ENCODE assay signal across 13 cellular contexts in the genomic region with DNA sequence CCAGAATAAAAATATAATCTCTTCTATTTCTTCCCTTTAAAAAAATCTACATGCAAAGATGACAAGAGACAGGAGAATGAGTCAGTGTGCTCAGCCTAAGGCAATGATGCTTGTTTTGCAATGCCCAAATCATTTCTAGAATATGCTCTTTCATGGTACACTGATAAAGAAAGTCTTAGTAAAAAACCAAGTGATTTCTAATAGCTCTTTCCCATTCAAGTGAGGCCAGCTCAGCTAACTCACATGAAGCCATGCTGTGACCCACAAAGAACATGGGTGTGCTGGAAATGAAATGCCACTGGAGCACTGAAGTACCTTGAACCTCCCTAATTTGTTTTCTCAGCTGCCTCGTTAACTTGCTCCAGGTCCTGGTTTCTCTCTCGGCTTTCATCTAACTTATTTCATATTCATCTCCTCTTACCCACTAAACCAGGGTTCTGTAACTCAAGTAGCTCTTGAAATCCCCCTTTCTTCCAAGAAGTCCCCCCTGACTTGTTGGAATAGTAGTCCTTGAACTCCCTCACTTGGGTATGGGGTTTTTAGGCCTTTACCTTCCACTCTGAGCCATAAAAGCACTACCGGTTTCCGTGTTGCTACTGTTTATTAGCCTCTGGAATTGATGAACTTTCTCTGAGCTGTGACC.
DNase-seq lines count a peak whose midpoint lies in the region; ATAC-seq and TF ChIP-seq lines count a peak whose summit lies in the region.
"Had no signal": no experiment of that assay in that cellular context is flagged by ENCODE, and none has a peak within 500 bp of the region (broad histone marks: within the 10 kb centered on the region; RNA-seq: fewer than 3 reads in every experiment).

No MANE protein-coding gene starts in this region.

- H3K4me3 Mint-ChIP-seq in activated naive CD8-positive, alpha-beta T cell: peak overlapping the region; percentile 40
- H3K4me3 Mint-ChIP-seq: B cell, H9 had no signal

- H3K9me3 ChIP-seq in right atrium auricular region: no peaks in the 10 kb centered on the region

- H3K4me3 ChIP-seq in right atrium auricular region: no peak overlapping the region
- H3K4me3 ChIP-seq: K562 had no signal

- peak; percentile 52 for DNase-seq in activated naive CD4-positive, alpha-beta T cell treated with Interleukin-2 at 50 U/mL for 16 hours
- DNase-seq in activated naive CD4-positive, alpha-beta T cell (lab: John Stamatoyannopoulos, UW): no peak
- DNase-seq in NCI-H1092 treated with DMSO at 0.1 percent for 48 hours (lab: John Stamatoyannopoulos, UW): peak; percentile 0
- DNase-seq in stimulated activated CD4-positive, alpha-beta T cell treated with anti-CD3 and anti-CD28 coated beads, Interleukin-4, amount 100 ng/mL, for 24 hours: peak; percentile 67
- DNase-seq in right atrium auricular region (ENCODE audit: low spot score): no peak
- DNase-seq: H9, NCI-H2227 treated with DMSO at 0.1 percent for 48 hours, SHP77 had no signal

- H3K4me1 Mint-ChIP-seq in activated naive CD8-positive, alpha-beta T cell (ENCODE audit: low read depth): peaks cover 64% of the 10 kb centered on the region
- H3K4me1 Mint-ChIP-seq: H9 had no signal

- no peaks in the 10 kb centered on the region for H3K27me3 Mint-ChIP-seq in activated naive CD8-positive, alpha-beta T cell
- H3K27me3 Mint-ChIP-seq: B cell had no signal

- ATAC-seq in GM21515 (IDR thresholded peaks at IDR 0.05; ENCODE audit: unreplicated experiment) (no peak), HG03571 (IDR thresholded peaks at IDR 0.05; ENCODE audit: unreplicated experiment) (no peak)
- ATAC-seq: K562 had no signal

- H3K27ac Mint-ChIP-seq in activated naive CD8-positive, alpha-beta T cell: peak overlapping the region; percentile 93
- H3K27ac Mint-ChIP-seq: B cell, H9 had no signal

- no peaks in the 10 kb centered on the region for H3K4me1 ChIP-seq in right atrium auricular region

- no peak overlapping the region for H3K27ac ChIP-seq in right atrium auricular region

- no peak for TF ChIP-seq CTCF in right atrium auricular region (IDR thresholded peaks at IDR 0.05)

- H3K36me3 Mint-ChIP-seq in activated naive CD8-positive, alpha-beta T cell: peaks cover 18% of the 10 kb centered on the region

- H3K36me3 ChIP-seq in right atrium auricular region: peaks cover 22% of the 10 kb centered on the region

- H3K9me3 Mint-ChIP-seq in activated naive CD8-positive, alpha-beta T cell (ENCODE audit: low read depth): no peaks in the 10 kb centered on the region

- no peaks in the 10 kb centered on the region for H3K27me3 ChIP-seq in right atrium auricular region

Comparison
In these comparisons a context has a peak if more than half of its experiments do, and no peak if none do; other contexts are left out.
1. DNase-seq: peak in activated naive CD4-positive, alpha-beta T cell treated with Interleukin-2 at 50 U/mL for 16 hours (single experiment), NCI-H1092 treated with DMSO at 0.1 percent for 48 hours (single experiment) and stimulated activated CD4-positive, alpha-beta T cell treated with anti-CD3 and anti-CD28 coated beads, Interleukin-4, amount 100 ng/mL, for 24 hours (single experiment); none in activated naive CD4-positive, alpha-beta T cell (0 of 4) and right atrium auricular region (single experiment).